Comparison of ENCODE assay signal across 17 cellular contexts in the genomic region with DNA sequence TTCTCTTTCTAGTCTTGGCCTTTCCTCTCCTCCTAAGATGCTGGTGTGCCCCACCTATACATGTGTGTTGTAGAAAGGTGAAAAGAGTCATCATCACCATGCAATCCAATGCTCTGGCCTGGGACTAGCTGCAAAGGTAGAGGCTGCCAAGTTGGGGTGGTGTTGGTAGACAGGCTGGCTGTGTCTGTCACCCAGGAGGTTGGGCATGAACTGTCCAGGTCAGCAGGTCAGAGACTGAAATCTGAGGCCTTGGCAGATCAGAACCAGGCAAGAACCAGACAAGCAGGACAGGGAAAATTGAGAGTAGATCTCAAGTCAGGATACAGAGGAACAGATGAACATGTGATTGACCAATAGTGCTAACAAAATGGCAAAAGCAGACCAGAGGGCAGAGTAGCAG. TPM values are rescaled to one million over a fixed set of nuclear protein-coding genes. Genes with fewer than 3 reads are reported as not detected.
DNase-seq lines count a peak whose midpoint lies in the region; ATAC-seq, FAIRE-seq and TF ChIP-seq lines count a peak whose summit lies in the region.
"Had no signal": no experiment of that assay in that cellular context is flagged by ENCODE, and none has a peak within 500 bp of the region (broad histone marks: within the 10 kb centered on the region; RNA-seq: fewer than 3 reads in every experiment).

No MANE protein-coding gene starts in this region.

- no peak overlapping the region for H3K27ac ChIP-seq in IMR-90 (ENCODE audit: insufficient read depth, low read length)
- no peak overlapping the region for H3K27ac ChIP-seq in left lung

- H2BK15ac ChIP-seq in IMR-90 (ENCODE audit: low read depth, low read length) = no peak overlapping the region

- H3K9me3 ChIP-seq in IMR-90 (ENCODE audit: control insufficient read depth, insufficient read depth, low read length) (no peaks in the 10 kb centered on the region), left lung (no peaks in the 10 kb centered on the region)
- H3K9me3 ChIP-seq: Caco-2 had no signal

- no peak overlapping the region for H4K8ac ChIP-seq in IMR-90 (ENCODE audit: low read depth in 2 of 2, low read length in 2 of 2)

- no peak for DNase-seq in IMR-90
- DNase-seq in bronchial epithelial cell (ENCODE audit: low read depth) = no peak
- no peak for DNase-seq in nephron progenitor cell
- no peak for DNase-seq in urothelium cell line (ENCODE audit: low spot score)
- DNase-seq in NCI-H748 (lab: John Stamatoyannopoulos, UW; ENCODE audit: unreplicated experiment) = no peak
- DNase-seq in left lung = no peak
- no peak for DNase-seq in GM19239 (ENCODE audit: insufficient read length, low spot score)
- DNase-seq: C1 segment of cervical spinal cord; Caco-2; CD8-positive, alpha-beta T cell; DMS153; DND-41; GOT3; HCEC 1CT had no signal

- no peak overlapping the region for H3K56ac ChIP-seq in IMR-90 (ENCODE audit: extremely low read depth, insufficient read depth, low read length)

- H3K9me1 ChIP-seq in IMR-90 (ENCODE audit: insufficient read depth, low read length) = no peaks in the 10 kb centered on the region

- ATAC-seq in IMR-90 (ENCODE audit: low read depth) (no peak), left lung (no peak)
- ATAC-seq: CD8-positive, alpha-beta T cell had no signal

- dilution Hi-C loops in IMR-90 (cut with HindIII; ENCODE audit: low sequenced_read_pairs, unreplicated experiment) = no loop called here

- TF ChIP-seq CTCF in IMR-90 (conservative IDR thresholded peaks at IDR 0.05; ENCODE audit: low read depth, low read length) = no peak
- TF ChIP-seq CTCF in bronchial epithelial cell (IDR thresholded peaks at IDR 0.05; ENCODE audit: insufficient read depth, low read length, severe bottlenecking) = no peak
- TF ChIP-seq CTCF in nephron progenitor cell (IDR thresholded peaks at IDR 0.05) = no peak
- TF ChIP-seq CTCF in left lung (IDR thresholded peaks at IDR 0.05) = no peak

- no peak overlapping the region for H2BK5ac ChIP-seq in IMR-90 (ENCODE audit: low read depth, low read length, poor library complexity, severe bottlenecking)

- FAIRE-seq in bronchial epithelial cell (lab: Jason Lieb, UNC) (peak; percentile 75), urothelium cell line (lab: Jason Lieb, UNC) (peak; percentile 53), GM19239 (lab: Jason Lieb, UNC) (no peak)
- FAIRE-seq: G401.6, GM12892, H54 had no signal

- H4K91ac ChIP-seq in IMR-90 (ENCODE audit: insufficient read depth, low read depth, low read length) = no peak overlapping the region

- H2BK120ac ChIP-seq in IMR-90 (ENCODE audit: low read depth, low read length) = no peak overlapping the region

- no peaks in the 10 kb centered on the region for H3K79me1 ChIP-seq in IMR-90 (ENCODE audit: low read depth in 1 of 2, low read length in 2 of 2)

- TF ChIP-seq POLR2A in IMR-90 (IDR thresholded peaks at IDR 0.05; ENCODE audit: low read depth, low read length) = no peak

- H3K4ac ChIP-seq in IMR-90 (ENCODE audit: low read depth, low read length) = no peak overlapping the region

- peaks cover 45% of the 10 kb centered on the region for H3K36me3 Mint-ChIP-seq in nephron progenitor cell (ENCODE audit: low read depth)

- no peaks in the 10 kb centered on the region for H3K27me3 ChIP-seq in IMR-90 (ENCODE audit: control insufficient read depth, insufficient read depth, low read length)
- H3K27me3 ChIP-seq in bronchial epithelial cell (ENCODE audit: control insufficient read depth, insufficient read depth, low read length) = no peaks in the 10 kb centered on the region
- no peaks in the 10 kb centered on the region for H3K27me3 ChIP-seq in left lung

- no peak overlapping the region for H3K9ac ChIP-seq in IMR-90 (ENCODE audit: low read depth, low read length)

- no peak overlapping the region for H3K4me2 ChIP-seq in IMR-90 (ENCODE audit: low read depth, low read length)

- H2AFZ ChIP-seq in IMR-90 (replicated peaks; ENCODE audit: low read length, poor library complexity) = no peak overlapping the region

- peaks cover 3% of the 10 kb centered on the region for H3K9me3 Mint-ChIP-seq in nephron progenitor cell
- H3K9me3 Mint-ChIP-seq: CD8-positive, alpha-beta T cell had no signal

- CTCF ChIA-PET in IMR-90 (lab: Yijun Ruan, JAX) = no interaction called here

- H3K27me3 Mint-ChIP-seq in nephron progenitor cell (ENCODE audit: low read depth, poor library complexity) = no peaks in the 10 kb centered on the region

- H4K5ac ChIP-seq in IMR-90 (ENCODE audit: low read depth, low read length) = no peak overlapping the region

- no peak overlapping the region for H2BK20ac ChIP-seq in IMR-90 (ENCODE audit: low read depth, low read length)

- H3K18ac ChIP-seq in IMR-90 (ENCODE audit: low read depth, low read length) = no peak overlapping the region

- peak overlapping the region; percentile 66 for H3K27ac Mint-ChIP-seq in nephron progenitor cell
- H3K27ac Mint-ChIP-seq: CD8-positive, alpha-beta T cell had no signal

- H3K4me3 ChIP-seq in IMR-90 (ENCODE audit: insufficient read depth, low read depth, low read length) (no peak overlapping the region), bronchial epithelial cell (ENCODE audit: low read depth, low read length) (no peak overlapping the region), left lung (no peak overlapping the region)

- H4K20me1 ChIP-seq in IMR-90 (ENCODE audit: insufficient read depth, low read length) = no peaks in the 10 kb centered on the region

- H3K4me1 Mint-ChIP-seq in nephron progenitor cell = no peaks in the 10 kb centered on the region

- H2AK9ac ChIP-seq in IMR-90 (replicated peaks; ENCODE audit: low read depth, low read length, poor library complexity) = peak overlapping the region; percentile 16

- H3K23ac ChIP-seq in IMR-90 (ENCODE audit: low read depth, low read length) = no peak overlapping the region

- H3K36me3 ChIP-seq in IMR-90 (ENCODE audit: control insufficient read depth, insufficient read depth, low read length) (no peaks in the 10 kb centered on the region), bronchial epithelial cell (ENCODE audit: control insufficient read depth, insufficient read depth, low read length) (no peaks in the 10 kb centered on the region), left lung (peaks cover 0 to 4% of the 10 kb centered on the region in 2 donors)

- in situ Hi-C loops in IMR-90 (cut with MboI; ENCODE audit: low sequenced_read_pairs) = no loop called here

- H3K4me3 Mint-ChIP-seq in nephron progenitor cell = no peak overlapping the region
- H3K4me3 Mint-ChIP-seq: CD8-positive, alpha-beta T cell had no signal

- H3K4me1 ChIP-seq in IMR-90 (ENCODE audit: control insufficient read depth, insufficient read depth, low read length) (no peaks in the 10 kb centered on the region), left lung (no peaks in the 10 kb centered on the region)
- H3K4me1 ChIP-seq: Caco-2 had no signal

- no peak overlapping the region for H3K14ac ChIP-seq in IMR-90 (replicated peaks; ENCODE audit: low read depth, low read length)

- BruUV-seq in IMR-90 (replicated peaks; lab: Mats Ljungman, UMichigan) = no TSS peak

- intact Hi-C loops in IMR-90 (cut with micrococcal nuclease) (no loop called here), left lung (cut with DNase I) (no loop called here)

- TF ChIP-seq RAD21 in IMR-90 (IDR thresholded peaks at IDR 0.05; ENCODE audit: low read length) = no peak

- H2AK5ac ChIP-seq in IMR-90 (ENCODE audit: low read depth, low read length) = no peak overlapping the region

- POLR2A ChIA-PET in IMR-90 (lab: Charles Lee; ENCODE audit: unreplicated experiment) = no interaction called here

TF ChIP-seq in IMR-90, 13 proteins besides CTCF, POLR2A, EP300 and RAD21 (continues in another document):
- no peak for TF ChIP-seq BHLHE40 (IDR thresholded peaks at IDR 0.05; ENCODE audit: low read depth, low read length)
- no peak for TF ChIP-seq RCOR1 (IDR thresholded peaks at IDR 0.05; ENCODE audit: insufficient replicate concordance, low read length)
- TF ChIP-seq MAZ (IDR thresholded peaks at IDR 0.05; ENCODE audit: borderline replicate concordance, low read depth, low read length) = no peak
- no peak for TF ChIP-seq RFX5 (IDR thresholded peaks at IDR 0.05; ENCODE audit: low read depth, low read length)
- no peak for TF ChIP-seq SMC3 (IDR thresholded peaks at IDR 0.05; ENCODE audit: low read depth, low read length)
- TF ChIP-seq, protein P1, sequence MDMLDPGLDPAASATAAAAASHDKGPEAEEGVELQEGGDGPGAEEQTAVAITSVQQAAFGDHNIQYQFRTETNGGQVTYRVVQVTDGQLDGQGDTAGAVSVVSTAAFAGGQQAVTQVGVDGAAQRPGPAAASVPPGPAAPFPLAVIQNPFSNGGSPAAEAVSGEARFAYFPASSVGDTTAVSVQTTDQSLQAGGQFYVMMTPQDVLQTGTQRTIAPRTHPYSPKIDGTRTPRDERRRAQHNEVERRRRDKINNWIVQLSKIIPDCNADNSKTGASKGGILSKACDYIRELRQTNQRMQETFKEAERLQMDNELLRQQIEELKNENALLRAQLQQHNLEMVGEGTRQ (IDR thresholded peaks at IDR 0.05; ENCODE audit: low read depth, low read length) = no peak
- no peak for TF ChIP-seq FOS (IDR thresholded peaks at IDR 0.05; ENCODE audit: low read depth, low read length)
- TF ChIP-seq MAFK (IDR thresholded peaks at IDR 0.05; ENCODE audit: low read depth, low read length) = no peak

RNA-seq across cellular contexts. Expression of a gene that starts 26.2 kb away (rescaled TPM):
- total RNA-seq in IMR-90 (2012; rRNA removed) (3.8 and 5.0 TPM in 2 replicates), bronchial epithelial cell (6.6 and 7.8 TPM in 2 replicates), left lung (1 to 10 TPM; 4.6 to 5.5 TPM)
- 2.8 and 3.1 TPM in 2 replicates for polyA plus RNA-seq in IMR-90 (2012; rRNA removed)
- polyA plus RNA-seq in IMR-90 (2012; cell fraction: cytosol; rRNA removed) = 1.5 and 2.3 TPM in 2 replicates
- 0.87 and 2.4 TPM in 2 replicates for polyA plus RNA-seq in IMR-90 (2012; cell fraction: nucleus; rRNA removed; ENCODE audit: low replicate concordance)

RNA-seq across cellular contexts. Expression of a gene that starts 26.3 kb away (rescaled TPM):
- total RNA-seq in IMR-90 (2012; rRNA removed) = 3.9 and 5.0 TPM in 2 replicates
- 6.1 and 7.8 TPM in 2 replicates for polyA plus RNA-seq in IMR-90 (2012; rRNA removed)
- polyA plus RNA-seq in IMR-90 (2012; cell fraction: cytosol; rRNA removed) = 2.2 and 9.5 TPM in 2 replicates
- 6.2 and 11.8 TPM in 2 replicates for polyA plus RNA-seq in IMR-90 (2012; cell fraction: nucleus; rRNA removed; ENCODE audit: low replicate concordance)
- total RNA-seq in bronchial epithelial cell = 8.2 and 10.8 TPM in 2 replicates
- 10 to 100 TPM; 15.7 to 18.8 TPM for total RNA-seq in left lung

RNA-seq across cellular contexts. Expression of a gene that starts 54.5 kb away (rescaled TPM):
- total RNA-seq in IMR-90 (2012; rRNA removed) = 10.9 and 13.1 TPM in 2 replicates
- 5.6 and 6.3 TPM in 2 replicates for polyA plus RNA-seq in IMR-90 (2012; rRNA removed)
- polyA plus RNA-seq in IMR-90 (2012; cell fraction: cytosol; rRNA removed) = 0.69 and 1.1 TPM in 2 replicates
- polyA plus RNA-seq in IMR-90 (2012; cell fraction: nucleus; rRNA removed; ENCODE audit: low replicate concordance) = 2.1 and 8.6 TPM in 2 replicates
- 17.6 and 21.0 TPM in 2 replicates for total RNA-seq in bronchial epithelial cell
- 10 to 100 TPM; 27.8 to 31.4 TPM for total RNA-seq in left lung
